In genomic region chr21:42983102-42983501, GRCh38 we compare ENCODE assay signal across 14 cellular contexts. TPM values are rescaled to one million over a fixed set of nuclear protein-coding genes. Genes with fewer than 3 reads are reported as not detected.
DNase-seq lines count a peak whose midpoint lies in the region; ATAC-seq and TF ChIP-seq lines count a peak whose summit lies in the region.
"Had no signal": no experiment of that assay in that cellular context is flagged by ENCODE, and none has a peak within 500 bp of the region (broad histone marks: within the 10 kb centered on the region; RNA-seq: fewer than 3 reads in every experiment).

No MANE protein-coding gene starts in this region.

- no peak overlapping the region for H2BK5ac ChIP-seq in mesenchymal stem cell (ENCODE audit: low read depth, low read length, poor library complexity, severe bottlenecking)

- H3K79me1 ChIP-seq in mesenchymal stem cell (replicated peaks; ENCODE audit: low read length, poor library complexity, severe bottlenecking): peaks cover 27% of the 10 kb centered on the region

- H3K27me3 Mint-ChIP-seq in activated CD4-positive, alpha-beta memory T cell treated with anti-CD3 and anti-CD28 coated beads, Interleukin-2, amount 10 ng/mL, durations not matched to agents 7 days and 5 days: no peaks in the 10 kb centered on the region
- H3K27me3 Mint-ChIP-seq: activated naive CD4-positive, alpha-beta T cell treated with anti-CD3 and anti-CD28 coated beads, Interleukin-2, amount 50 U/mL, for 24 hours had no signal

- H3K27ac ChIP-seq in HEK293 (ENCODE audit: extremely low read depth, low read depth, low read length) (no peak overlapping the region), mesenchymal stem cell (ENCODE audit: low read length, poor library complexity, severe bottlenecking) (peak overlapping the region; percentile 25)
- H3K27ac ChIP-seq: pancreas, thoracic aorta had no signal

- no peak overlapping the region for H2BK120ac ChIP-seq in mesenchymal stem cell (ENCODE audit: low read depth, low read length)

- H3K23ac ChIP-seq in mesenchymal stem cell (ENCODE audit: low read length in 2 of 2): no peak overlapping the region

- no peaks in the 10 kb centered on the region for H3K9me3 ChIP-seq in HEK293 (ENCODE audit: control insufficient read depth, insufficient read depth, low read depth, low read length)
- no peaks in the 10 kb centered on the region for H3K9me3 ChIP-seq in mesenchymal stem cell (ENCODE audit: control insufficient read depth, low read length)
- H3K9me3 ChIP-seq: HAP-1, pancreas, thoracic aorta had no signal

- no peaks in the 10 kb centered on the region for H3K9me3 Mint-ChIP-seq in activated CD4-positive, alpha-beta memory T cell treated with anti-CD3 and anti-CD28 coated beads, Interleukin-2, amount 10 ng/mL, durations not matched to agents 7 days and 5 days
- H3K9me3 Mint-ChIP-seq: activated naive CD4-positive, alpha-beta T cell treated with anti-CD3 and anti-CD28 coated beads, Interleukin-2, amount 50 U/mL, for 24 hours had no signal

- WGBS in mesenchymal stem cell: 100% methylated on average over 1 of the region's 2 CpGs

- H4K91ac ChIP-seq in mesenchymal stem cell (ENCODE audit: low read length): no peak overlapping the region

- H3K36me3 ChIP-seq in HEK293 (ENCODE audit: control insufficient read depth in 2 of 2, insufficient read depth in 1 of 2, low read length in 2 of 2) (no peaks in the 10 kb centered on the region; a peak in 1 of 3 replicates), mesenchymal stem cell (ENCODE audit: control insufficient read depth in 1 of 2, insufficient read depth in 2 of 2, low read depth in 1 of 2, low read length in 2 of 2) (peaks cover 3 to 6% of the 10 kb centered on the region in 2 experiments)
- H3K36me3 ChIP-seq: HAP-1, pancreas, thoracic aorta had no signal

- intact Hi-C loops in left cardiac atrium (cut with DNase I): no loop called here

- no peak overlapping the region for H2AFZ ChIP-seq in mesenchymal stem cell (ENCODE audit: low read depth, low read length)

- no peak overlapping the region for H3K18ac ChIP-seq in mesenchymal stem cell (ENCODE audit: low read depth in 1 of 2, low read length in 2 of 2)

- peak overlapping the region; percentile 44 for H3K27ac Mint-ChIP-seq in activated CD4-positive, alpha-beta memory T cell treated with anti-CD3 and anti-CD28 coated beads, Interleukin-2, amount 10 ng/mL, durations not matched to agents 7 days and 5 days
- H3K27ac Mint-ChIP-seq: activated naive CD4-positive, alpha-beta T cell treated with anti-CD3 and anti-CD28 coated beads, Interleukin-2, amount 50 U/mL, for 24 hours had no signal

- peak; percentile 80 for DNase-seq in DMS 273 (lab: John Stamatoyannopoulos, UW; ENCODE audit: unreplicated experiment)
- DNase-seq in activated CD4-positive, alpha-beta memory T cell treated with anti-CD3 and anti-CD28 coated beads, Interleukin-2, amount 10 ng/mL, durations not matched to agents 7 days and 5 days: peak; percentile 18
- no peak for DNase-seq in mesenchymal stem cell
- DNase-seq in left cardiac atrium: no peak
- DNase-seq in SIG-M5 (lab: John Stamatoyannopoulos, UW): no peak
- DNase-seq: activated CD4-positive, alpha-beta T cell treated with anti-CD3 and anti-CD28 coated beads for 4 hours; pancreas; T-helper 1 cell had no signal

- H3K4ac ChIP-seq in mesenchymal stem cell (ENCODE audit: low read depth in 1 of 2, low read length in 2 of 2): no peak overlapping the region

- H3K36me3 Mint-ChIP-seq in activated CD4-positive, alpha-beta memory T cell treated with anti-CD3 and anti-CD28 coated beads, Interleukin-2, amount 10 ng/mL, durations not matched to agents 7 days and 5 days (ENCODE audit: low read depth): peaks cover 8% of the 10 kb centered on the region

- CTCF ChIA-PET in HEK293 (lab: Yijun Ruan, JAX): no interaction called here
- CTCF ChIA-PET in activated CD4-positive, alpha-beta memory T cell treated with anti-CD3 and anti-CD28 coated beads, Interleukin-2, amount 10 ng/mL, durations not matched to agents 7 days and 5 days (lab: Charles Lee): no interaction called here

- no peak overlapping the region for H3K4me3 Mint-ChIP-seq in activated CD4-positive, alpha-beta memory T cell treated with anti-CD3 and anti-CD28 coated beads, Interleukin-2, amount 10 ng/mL, durations not matched to agents 7 days and 5 days
- H3K4me3 Mint-ChIP-seq: activated naive CD4-positive, alpha-beta T cell treated with anti-CD3 and anti-CD28 coated beads, Interleukin-2, amount 50 U/mL, for 24 hours had no signal

- no peak overlapping the region for H3K14ac ChIP-seq in mesenchymal stem cell (ENCODE audit: low read length in 2 of 2)

- ATAC-seq in left cardiac atrium: no peak
- no peak; the same call in 1 of the 3 replicates for ATAC-seq in SK-N-SH treated with all-trans-retinoic acid at 6 μM for 48 hours
- ATAC-seq: pancreas had no signal

- H2AK5ac ChIP-seq in mesenchymal stem cell (ENCODE audit: low read length, severe bottlenecking): no peak overlapping the region

- H3K4me3 ChIP-seq in HEK293 (ENCODE audit: low read depth, low read length) (no peak overlapping the region), mesenchymal stem cell (ENCODE audit: insufficient read depth in 1 of 2, low read depth in 1 of 2, low read length in 2 of 2) (no peak overlapping the region)
- H3K4me3 ChIP-seq: HAP-1, lung, pancreas, thoracic aorta had no signal

- H4K8ac ChIP-seq in mesenchymal stem cell (ENCODE audit: low read length): no peak overlapping the region

- H3K4me1 ChIP-seq in HEK293 (ENCODE audit: control insufficient read depth, insufficient read depth, low read length) (no peaks in the 10 kb centered on the region), mesenchymal stem cell (ENCODE audit: control insufficient read depth, insufficient read depth, low read depth, low read length) (peaks cover 15% of the 10 kb centered on the region)
- H3K4me1 ChIP-seq: pancreas had no signal

- peaks cover 29% of the 10 kb centered on the region for H3K4me1 Mint-ChIP-seq in activated CD4-positive, alpha-beta memory T cell treated with anti-CD3 and anti-CD28 coated beads, Interleukin-2, amount 10 ng/mL, durations not matched to agents 7 days and 5 days

- POLR2A ChIA-PET in HEK293 (lab: Yijun Ruan, JAX): interaction anchor here (3.0 kb wide), 1 partner anchor 10 kb away, joined by 23 read pairs; no protein-coding TSS in a partner anchor
- POLR2A ChIA-PET in activated CD4-positive, alpha-beta memory T cell treated with anti-CD3 and anti-CD28 coated beads, Interleukin-2, amount 10 ng/mL, durations not matched to agents 7 days and 5 days (lab: Charles Lee): no interaction called here

- no peak for TF ChIP-seq CTCF in HEK293 (tag by site-specific recombination; IDR thresholded peaks at IDR 0.05)

- H3K27me3 ChIP-seq in mesenchymal stem cell (ENCODE audit: control insufficient read depth in 1 of 2, insufficient read depth in 1 of 2, low read length in 2 of 2): no peaks in the 10 kb centered on the region
- H3K27me3 ChIP-seq: pancreas had no signal

- no peak overlapping the region for H2BK12ac ChIP-seq in mesenchymal stem cell (ENCODE audit: low read length in 2 of 2)

- H3K4me2 ChIP-seq in mesenchymal stem cell (ENCODE audit: low read length, poor library complexity, severe bottlenecking): no peak overlapping the region

- no peak overlapping the region for H2BK15ac ChIP-seq in mesenchymal stem cell (ENCODE audit: low read depth, poor library complexity, severe bottlenecking)

- no peak overlapping the region for H3K9ac ChIP-seq in mesenchymal stem cell (ENCODE audit: low read length)

TF ChIP-seq in HEK293, 187 proteins besides CTCF, POLR2A, EP300 and RAD21 (continues in another document):
- TF ChIP-seq MEIS1 (CRISPR knock-in tag; IDR thresholded peaks at IDR 0.05; ENCODE audit: borderline replicate concordance): no peak
- peak; percentile 56; the same call in 1 of the 2 replicates for TF ChIP-seq ZXDB (tag by site-specific recombination; IDR thresholded peaks at IDR 0.05)
- no peak for TF ChIP-seq ZNF529 (tag by site-specific recombination; IDR thresholded peaks at IDR 0.05; ENCODE audit: insufficient replicate concordance)
- no peak for TF ChIP-seq ZNF184 (tag by site-specific recombination; IDR thresholded peaks at IDR 0.05)
- TF ChIP-seq BCL6B (tag by site-specific recombination; IDR thresholded peaks at IDR 0.05): no peak

TF ChIP-seq in SK-N-SH treated with all-trans-retinoic acid at 6 μM for 48 hours, 23 proteins besides CTCF, POLR2A, EP300 and RAD21:
- TF ChIP-seq BACH2 (CRISPR knock-in tag; IDR thresholded peaks at IDR 0.05; ENCODE audit: borderline replicate concordance) (no peak), SNAI2 (CRISPR knock-in tag; IDR thresholded peaks at IDR 0.05) (no peak), OSR1 (CRISPR knock-in tag; IDR thresholded peaks at IDR 0.05) (no peak), ZNF565 (CRISPR knock-in tag; conservative IDR thresholded peaks at IDR 0.05; ENCODE audit: low read depth) (no peak)

RNA-seq across cellular contexts. Expression of gene PKNOX1, which starts 8.7 kb away (rescaled TPM):
- total RNA-seq in activated CD4-positive, alpha-beta memory T cell treated with anti-CD3 and anti-CD28 coated beads, Interleukin-2, amount 10 ng/mL, durations not matched to agents 7 days and 5 days: 10 to 100 TPM; 27.2 to 33.7 TPM
- 10.6 TPM for polyA plus RNA-seq in mesenchymal stem cell (2013, experiment 1 of 2)
- 10.5 TPM for polyA plus RNA-seq in mesenchymal stem cell (2013, experiment 2 of 2)
- total RNA-seq in left cardiac atrium: 1 to 10 TPM; 7.4 to 8.9 TPM

RNA-seq across cellular contexts. Expression of gene ERVH48-1, which starts 57.7 kb away (rescaled TPM):
- not detected for total RNA-seq in activated CD4-positive, alpha-beta memory T cell treated with anti-CD3 and anti-CD28 coated beads, Interleukin-2, amount 10 ng/mL, durations not matched to agents 7 days and 5 days
- polyA plus RNA-seq in mesenchymal stem cell (2013, experiment 1 of 2): 0.54 TPM
- 0.60 TPM for polyA plus RNA-seq in mesenchymal stem cell (2013, experiment 2 of 2)
- not detected for total RNA-seq in left cardiac atrium
- total RNA-seq: thoracic aorta had no signal

Comparison
In these comparisons a context has a peak if more than half of its experiments do, and no peak if none do; other contexts are left out.
1. DNase-seq: peak in DMS 273 (single experiment) and activated CD4-positive, alpha-beta memory T cell treated with anti-CD3 and anti-CD28 coated beads, Interleukin-2, amount 10 ng/mL, durations not matched to agents 7 days and 5 days (single experiment); none in mesenchymal stem cell (single experiment), left cardiac atrium (single experiment) and SIG-M5 (single experiment).